Comparison of ENCODE assay signal across 8 cellular contexts in the genomic region with DNA sequence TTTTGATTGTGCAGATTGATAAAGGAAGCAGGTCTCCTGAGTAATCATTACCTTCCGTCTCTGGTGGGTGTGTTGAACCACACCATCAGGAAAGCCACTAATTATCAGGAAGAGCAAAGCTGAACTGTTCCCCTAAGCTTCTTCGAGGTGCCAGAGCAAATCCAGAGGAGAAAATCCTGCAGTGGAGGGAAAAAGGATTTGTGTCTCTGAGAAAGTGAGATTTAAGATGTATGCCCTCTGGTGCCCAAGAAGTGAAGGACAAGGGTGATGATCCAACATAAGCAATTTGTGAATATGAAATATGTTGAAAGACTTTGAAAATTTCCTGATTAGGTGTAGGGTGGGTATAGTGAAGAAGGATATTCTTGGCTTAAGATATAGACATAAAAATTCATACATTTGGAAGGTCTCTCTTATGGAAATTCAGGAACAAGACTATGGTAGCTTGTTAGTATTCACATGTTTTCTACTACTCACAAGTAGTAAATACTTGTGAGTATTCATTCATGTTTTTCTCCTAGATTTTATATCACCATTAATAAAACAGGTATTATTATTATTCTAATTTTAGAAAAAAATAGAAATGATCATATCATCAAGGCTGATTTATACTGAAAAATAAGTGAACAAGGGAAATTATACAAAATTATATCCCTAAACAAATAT. TPM values are rescaled to one million over a fixed set of nuclear protein-coding genes. Genes with fewer than 3 reads are reported as not detected.
DNase-seq lines count a peak whose midpoint lies in the region; ATAC-seq, FAIRE-seq and TF ChIP-seq lines count a peak whose summit lies in the region.

No MANE protein-coding gene starts in this region.

- POLR2A ChIA-PET in PC-3 (lab: Charles Lee; ENCODE audit: unreplicated experiment): interaction anchor here (1.1 kb wide), 1 partner anchor 59 kb away, joined by 4 read pairs; the partner anchor contains the start of gene WWTR1

- ATAC-seq in PC-3: peak; percentile 83
- no peak for ATAC-seq in HG02642 (IDR thresholded peaks at IDR 0.05; ENCODE audit: poor library complexity, unreplicated experiment)

- H2AFZ ChIP-seq in Karpas-422 (ENCODE audit: low read length) (no peak overlapping the region; the same call in 1 of the 2 replicates), PC-3 (ENCODE audit: low read length) (peak overlapping the region; percentile 66)

- intact Hi-C loops in PC-3 (cut with micrococcal nuclease): loop anchor here (1.0 to 5.0 kb wide), 6 partner anchors 58 to 223 kb away; no protein-coding TSS in a partner anchor
- intact Hi-C loops in kidney (cut with DNase I): no loop called here

- BruUV-seq in PC-3 (replicated peaks; lab: Mats Ljungman, UMichigan): no TSS peak

- no peaks in the 10 kb centered on the region for H3K27me3 ChIP-seq in Karpas-422 (ENCODE audit: low read length)
- H3K27me3 ChIP-seq in PC-3 (ENCODE audit: low read length): no peaks in the 10 kb centered on the region

- FAIRE-seq in kidney (lab: Jason Lieb, UNC): peak; percentile 88

- no peaks in the 10 kb centered on the region for H4K20me1 ChIP-seq in Karpas-422 (ENCODE audit: insufficient read depth, low read depth, low read length)
- no peaks in the 10 kb centered on the region for H4K20me1 ChIP-seq in PC-3 (ENCODE audit: low read length)

- H3K9me2 ChIP-seq in Karpas-422 (replicated peaks; ENCODE audit: insufficient read depth, low read length): no peaks in the 10 kb centered on the region
- H3K9me2 ChIP-seq in PC-3 (replicated peaks; ENCODE audit: low read length): no peaks in the 10 kb centered on the region

- no peak overlapping the region for H3K27ac ChIP-seq in Karpas-422 (ENCODE audit: low read length)
- H3K27ac ChIP-seq in PC-3 (ENCODE audit: low read length): no peak overlapping the region
- no peak overlapping the region for H3K27ac ChIP-seq in kidney (ENCODE audit: low read depth in 2 of 2, low read length in 2 of 2)

- peak overlapping the region; percentile 11; the same call in 1 of the 2 replicates for H3K9ac ChIP-seq in Karpas-422 (ENCODE audit: low read length)
- H3K9ac ChIP-seq in PC-3 (ENCODE audit: low read length): peak overlapping the region; percentile 16; the same call in 1 of the 2 replicates
- H3K9ac ChIP-seq in kidney (ENCODE audit: low read length in 2 of 2): peak overlapping the region in 1 of 2 donors; percentile 54

- peak; percentile 89 for TF ChIP-seq CTCF in PC-3 (conservative IDR thresholded peaks at IDR 0.05; ENCODE audit: low read depth, low read length)
- peak; percentile 79 for TF ChIP-seq CTCF in kidney (IDR thresholded peaks at IDR 0.05; ENCODE audit: borderline replicate concordance, extremely low read depth, insufficient read depth)

- CTCF ChIA-PET in PC-3 (lab: Charles Lee): interaction anchor here (0.5 to 1.0 kb wide), 4 partner anchors 11 to 573 kb away, joined by 3 to 4 read pairs (median 4); no protein-coding TSS in a partner anchor

- H3K9me3 ChIP-seq in Karpas-422 (ENCODE audit: low read length) (no peaks in the 10 kb centered on the region), PC-3 (ENCODE audit: low read length) (no peaks in the 10 kb centered on the region), kidney (ENCODE audit: control insufficient read depth in 1 of 2, low read length in 2 of 2) (peaks cover 0 to 6% of the 10 kb centered on the region in 2 donors)

- DNase-seq in A172 (ENCODE audit: low spot score) (peak; percentile 73), GDM1 (lab: John Stamatoyannopoulos, UW) (peak; percentile 26), Karpas-422 (peak; percentile 72), PC-3 (peak; percentile 88), cerebellum (ENCODE audit: low spot score) (peak; percentile 49), kidney (no peak), stromal cell of bone marrow (ENCODE audit: low read depth) (peak; percentile 65)

- H3K4me1 ChIP-seq in Karpas-422 (ENCODE audit: low read length) (no peaks in the 10 kb centered on the region), PC-3 (ENCODE audit: insufficient read depth, low read length) (peaks cover 5% of the 10 kb centered on the region; the same call in 1 of the 2 replicates), kidney (ENCODE audit: control insufficient read depth in 1 of 2, insufficient read depth in 1 of 2, low read depth in 1 of 2, low read length in 2 of 2) (no peaks in the 10 kb centered on the region)

- no peaks in the 10 kb centered on the region for H3F3A ChIP-seq in PC-3 (ENCODE audit: low read length, unreplicated experiment)

- H3K4me2 ChIP-seq in Karpas-422 (ENCODE audit: low read depth, low read length, poor library complexity, severe bottlenecking) (no peak overlapping the region), PC-3 (ENCODE audit: low read length) (peak overlapping the region; percentile 18; the same call in 1 of the 2 replicates)

- no peaks in the 10 kb centered on the region for H3K79me2 ChIP-seq in Karpas-422 (ENCODE audit: low read length)
- H3K79me2 ChIP-seq in PC-3 (ENCODE audit: low read length): no peaks in the 10 kb centered on the region

- H3K36me3 ChIP-seq in Karpas-422 (ENCODE audit: insufficient read depth, low read length) (no peaks in the 10 kb centered on the region), PC-3 (ENCODE audit: low read depth, low read length) (no peaks in the 10 kb centered on the region), kidney (ENCODE audit: control insufficient read depth in 1 of 2, insufficient read depth in 2 of 2, low read length in 2 of 2) (no peaks in the 10 kb centered on the region)

- no peak overlapping the region for H3K4me3 ChIP-seq in Karpas-422 (ENCODE audit: low read length)
- no peak overlapping the region for H3K4me3 ChIP-seq in PC-3 (ENCODE audit: low read length)
- peak overlapping the region in 1 of 2 donors; percentile 31 for H3K4me3 ChIP-seq in kidney (ENCODE audit: low read length in 2 of 2)

RNA-seq across cellular contexts. Expression of gene COMMD2, which starts 34.8 kb away (rescaled TPM):
- total RNA-seq in A172 (2014; rRNA removed; shearing (Covaris generic)): 50.4 and 74.3 TPM in 2 replicates
- 18.8 and 33.8 TPM in 2 replicates for total RNA-seq in Karpas-422 (2014; rRNA removed; shearing (Covaris generic); ENCODE audit: low replicate concordance)
- 22.7 and 24.8 TPM in 2 replicates for total RNA-seq in PC-3 (2014; rRNA removed)
- 56.2 TPM for total RNA-seq in cerebellum
- total RNA-seq in kidney: 43.4 TPM
- polyA plus RNA-seq in kidney (ENCODE audit: insufficient read depth, low read depth, low replicate concordance): 17.9 TPM

RNA-seq across cellular contexts. Expression of gene WWTR1, which starts 59.7 kb away (rescaled TPM):
- total RNA-seq in A172 (2014; rRNA removed; shearing (Covaris generic)): 84.9 and 103 TPM in 2 replicates
- 0.11 TPM in 1 of 2 replicates, not detected in the other for total RNA-seq in Karpas-422 (2014; rRNA removed; shearing (Covaris generic); ENCODE audit: low replicate concordance)
- total RNA-seq in PC-3 (2014; rRNA removed): 74.4 and 79.7 TPM in 2 replicates
- 11.8 TPM for total RNA-seq in cerebellum
- 117 TPM for total RNA-seq in kidney
- 23.3 TPM for polyA plus RNA-seq in kidney (ENCODE audit: insufficient read depth, low read depth, low replicate concordance)

Comparison
In these comparisons a context has a peak if more than half of its experiments do, and no peak if none do; other contexts are left out.
1. RNA of gene WWTR1, which starts 59.7 kb away (total RNA-seq): 117 TPM in kidney (single experiment), 84.9 to 103 TPM in A172, 74.4 to 79.7 TPM in PC-3 and 11.8 TPM in cerebellum (single experiment); 0.11 TPM in Karpas-422; every median in the first group is over 10 times any median in the second.